In genomic region chr4:174181827-174182226, GRCh38 we compare ENCODE assay signal across 25 cellular contexts.
DNase-seq lines count a peak whose midpoint lies in the region; ATAC-seq and TF ChIP-seq lines count a peak whose summit lies in the region.
"Had no signal": no experiment of that assay in that cellular context is flagged by ENCODE, and none has a peak within 500 bp of the region (broad histone marks: within the 10 kb centered on the region; RNA-seq: fewer than 3 reads in every experiment).

No MANE protein-coding gene starts in this region.

- POLR2A ChIA-PET in MCF 10A (lab: Yijun Ruan, JAX): interaction anchor here (0.8 kb wide), 1 partner anchor 9 kb away, joined by 3 read pairs; no protein-coding TSS in a partner anchor

- BruUV-seq in MCF 10A (replicated peaks; lab: Mats Ljungman, UMichigan): no TSS peak

- no peaks in the 10 kb centered on the region for H3K4me1 Mint-ChIP-seq in MCF 10A (ENCODE audit: insufficient read depth, unreplicated experiment)
- H3K4me1 Mint-ChIP-seq in activated T-cell treated with anti-CD3 and anti-CD28 coated beads, Interleukin-2, amount 50 U/mL, for 4 hours (ENCODE audit: low read depth): no peaks in the 10 kb centered on the region

- no peaks in the 10 kb centered on the region for H3K36me3 Mint-ChIP-seq in MCF 10A (ENCODE audit: insufficient read depth, unreplicated experiment)
- no peaks in the 10 kb centered on the region for H3K36me3 Mint-ChIP-seq in activated T-cell treated with anti-CD3 and anti-CD28 coated beads, Interleukin-2, amount 50 U/mL, for 4 hours (ENCODE audit: insufficient read depth)

- H3K4me1 ChIP-seq in breast epithelium (no peaks in the 10 kb centered on the region), tibial artery (peaks cover 0 to 16% (median 2%) of the 10 kb centered on the region in 4 donors)
- H3K4me1 ChIP-seq: BLaER1 had no signal

- no peak for DNase-seq in MCF 10A (ENCODE audit: unreplicated experiment)
- DNase-seq in breast epithelium (ENCODE audit: low spot score in 2 of 2): no peak
- DNase-seq in fibroblast of the aortic adventitia (ENCODE audit: low read depth): no peak
- DNase-seq in activated CD8-positive, alpha-beta memory T cell treated with anti-CD3 and anti-CD28 coated beads, Interleukin-2, amount 50 U/mL, for 48 hours: no peak
- DNase-seq in DMS153 (lab: John Stamatoyannopoulos, UW): no peak
- DNase-seq in activated T-cell treated with anti-CD3 and anti-CD28 coated beads, Interleukin-2, amount 50 U/mL, for 4 hours: no peak
- DNase-seq in tibial artery: no peak
- DNase-seq: 8988T; CD4-positive, alpha-beta T cell; EL; H7; KBM-7; NCI-H1105; NCI-H2029 treated with DMSO at 0.1 percent for 48 hours; NCI-H2171; NCI-H345; NCI-H524; NCI-H774; NK-92 treated with Interleukin-12 subunit alpha and Interleukin-12 subunit beta, amount 100 ng/mL, for 24 hours; SIG-M5; T-helper 1 cell had no signal

- H3K4me3 ChIP-seq in breast epithelium: no peak overlapping the region
- H3K4me3 ChIP-seq in fibroblast of the aortic adventitia (ENCODE audit: low read depth, low read length): no peak overlapping the region
- no peak overlapping the region for H3K4me3 ChIP-seq in tibial artery
- H3K4me3 ChIP-seq: BLaER1 had no signal

- CTCF ChIA-PET in MCF 10A (lab: Yijun Ruan, JAX): interaction anchor here (0.6 kb wide), 1 partner anchor 1256 kb away, joined by 3 read pairs; no protein-coding TSS in a partner anchor

- no peak for ATAC-seq in activated T-cell treated with anti-CD3 and anti-CD28 coated beads, Interleukin-2, amount 50 U/mL, for 4 hours
- ATAC-seq: HepG2 had no signal

- intact Hi-C loops in MCF 10A (cut with micrococcal nuclease): no loop called here
- intact Hi-C loops in breast epithelium (cut with DNase I; ENCODE audit: low total_unique reads): no loop called here
- intact Hi-C loops in tibial artery (cut with DNase I; ENCODE audit: low total_unique reads): no loop called here

- H3K9me3 Mint-ChIP-seq in MCF 10A (ENCODE audit: unreplicated experiment): no peaks in the 10 kb centered on the region
- H3K9me3 Mint-ChIP-seq in activated T-cell treated with anti-CD3 and anti-CD28 coated beads, Interleukin-2, amount 50 U/mL, for 4 hours: no peaks in the 10 kb centered on the region
- H3K9me3 Mint-ChIP-seq: CD4-positive, alpha-beta T cell had no signal

- no peaks in the 10 kb centered on the region for H3K36me3 ChIP-seq in breast epithelium
- no peaks in the 10 kb centered on the region for H3K36me3 ChIP-seq in tibial artery
- H3K36me3 ChIP-seq: BLaER1 had no signal

- H3K9me3 ChIP-seq in breast epithelium (no peaks in the 10 kb centered on the region), tibial artery (no peaks in the 10 kb centered on the region)
- H3K9me3 ChIP-seq: BLaER1 had no signal

- TF ChIP-seq POLR2A in breast epithelium (IDR thresholded peaks at IDR 0.05): no peak

- TF ChIP-seq CTCF in MCF 10A (IDR thresholded peaks at IDR 0.05; ENCODE audit: unreplicated experiment): peak; percentile 6
- TF ChIP-seq CTCF in breast epithelium (IDR thresholded peaks at IDR 0.05): no peak
- peak; percentile 16; the same call in 1 of the 2 replicates for TF ChIP-seq CTCF in VCaP (conservative IDR thresholded peaks at IDR 0.05)
- TF ChIP-seq CTCF in fibroblast of the aortic adventitia (IDR thresholded peaks at IDR 0.05; ENCODE audit: insufficient read depth, low read length): peak; percentile 15
- no peak for TF ChIP-seq CTCF in tibial artery (IDR thresholded peaks at IDR 0.05)

- H3K27me3 ChIP-seq in breast epithelium: peaks cover 0 to 7% of the 10 kb centered on the region in 2 donors
- no peaks in the 10 kb centered on the region for H3K27me3 ChIP-seq in tibial artery
- H3K27me3 ChIP-seq: BLaER1 had no signal

- H3K27ac ChIP-seq in breast epithelium: no peak overlapping the region
- no peak overlapping the region for H3K27ac ChIP-seq in VCaP
- no peak overlapping the region for H3K27ac ChIP-seq in tibial artery
- H3K27ac ChIP-seq: BLaER1, HL-60 had no signal

- H3K27me3 Mint-ChIP-seq in MCF 10A (ENCODE audit: insufficient read depth, unreplicated experiment): peaks cover 83% of the 10 kb centered on the region
- H3K27me3 Mint-ChIP-seq in activated T-cell treated with anti-CD3 and anti-CD28 coated beads, Interleukin-2, amount 50 U/mL, for 4 hours (ENCODE audit: low read depth): peaks cover 24% of the 10 kb centered on the region

- H3K27ac Mint-ChIP-seq in MCF 10A (ENCODE audit: low read depth, unreplicated experiment): no peak overlapping the region
- H3K27ac Mint-ChIP-seq: CD4-positive, alpha-beta T cell had no signal

- H3K4me3 Mint-ChIP-seq in MCF 10A (ENCODE audit: unreplicated experiment): no peak overlapping the region
- no peak overlapping the region for H3K4me3 Mint-ChIP-seq in activated T-cell treated with anti-CD3 and anti-CD28 coated beads, Interleukin-2, amount 50 U/mL, for 4 hours
- H3K4me3 Mint-ChIP-seq: CD4-positive, alpha-beta T cell had no signal

Comparison
In these comparisons a context has a peak if more than half of its experiments do, and no peak if none do; other contexts are left out.
1. CTCF ChIP-seq: peak in MCF 10A (single experiment), VCaP (single experiment) and fibroblast of the aortic adventitia (single experiment); none in breast epithelium (0 of 3) and tibial artery (0 of 2).